In the genomic region with DNA sequence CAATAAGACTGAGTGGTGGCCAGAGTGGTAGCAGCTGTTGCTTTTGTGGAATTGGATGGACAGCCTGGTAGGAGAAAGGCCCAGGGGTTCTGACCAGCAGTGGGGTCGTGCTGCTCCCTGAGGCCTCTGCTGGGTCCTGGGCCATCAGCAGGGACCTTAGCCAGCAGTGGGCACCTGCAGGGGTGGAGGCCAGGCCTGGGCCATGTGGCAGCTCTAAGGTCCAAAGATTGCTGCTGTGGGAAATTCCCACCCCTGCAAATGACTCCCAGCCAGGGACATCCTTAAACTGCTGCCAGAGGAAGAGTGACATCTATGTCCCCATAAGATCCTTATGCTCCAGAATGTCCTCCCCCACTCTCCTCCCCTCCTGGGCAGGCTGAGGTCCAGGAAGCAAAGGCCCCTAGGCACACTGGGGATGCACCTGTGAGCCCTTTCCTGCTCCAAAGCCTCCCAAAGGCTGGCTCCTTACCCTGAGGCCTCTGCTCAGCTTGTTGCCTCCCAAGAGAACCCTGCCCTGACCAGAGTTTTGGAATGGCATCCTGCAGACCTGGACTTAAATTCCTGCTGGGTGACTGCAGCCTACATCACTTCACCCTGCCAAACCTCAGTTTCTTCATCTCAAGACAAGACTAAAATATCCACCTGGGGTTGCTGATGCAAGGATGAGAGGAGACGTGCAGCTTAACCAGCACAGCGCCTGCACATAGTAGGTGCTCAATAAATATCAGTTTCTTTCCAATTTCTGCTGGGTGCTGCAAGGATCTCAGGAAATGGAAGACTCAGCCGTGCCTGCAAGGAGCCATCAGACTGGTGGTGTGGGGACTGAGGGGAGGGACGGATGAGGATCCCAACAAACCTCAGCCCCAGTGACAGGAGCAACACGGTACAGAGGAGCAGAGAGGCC, we compare ENCODE assay signal across 1 cellular context.
A peak's percentile ranks its signal among the peaks of the same experiment; 100 is the strongest.
TF ChIP-seq lines count a peak whose summit lies in the region.

No MANE protein-coding gene starts in this region.

TF ChIP-seq in HepG2, 621 proteins besides CTCF, POLR2A, EP300 and RAD21 (continued from another document and continues in another):
- TF ChIP-seq, protein P1, sequence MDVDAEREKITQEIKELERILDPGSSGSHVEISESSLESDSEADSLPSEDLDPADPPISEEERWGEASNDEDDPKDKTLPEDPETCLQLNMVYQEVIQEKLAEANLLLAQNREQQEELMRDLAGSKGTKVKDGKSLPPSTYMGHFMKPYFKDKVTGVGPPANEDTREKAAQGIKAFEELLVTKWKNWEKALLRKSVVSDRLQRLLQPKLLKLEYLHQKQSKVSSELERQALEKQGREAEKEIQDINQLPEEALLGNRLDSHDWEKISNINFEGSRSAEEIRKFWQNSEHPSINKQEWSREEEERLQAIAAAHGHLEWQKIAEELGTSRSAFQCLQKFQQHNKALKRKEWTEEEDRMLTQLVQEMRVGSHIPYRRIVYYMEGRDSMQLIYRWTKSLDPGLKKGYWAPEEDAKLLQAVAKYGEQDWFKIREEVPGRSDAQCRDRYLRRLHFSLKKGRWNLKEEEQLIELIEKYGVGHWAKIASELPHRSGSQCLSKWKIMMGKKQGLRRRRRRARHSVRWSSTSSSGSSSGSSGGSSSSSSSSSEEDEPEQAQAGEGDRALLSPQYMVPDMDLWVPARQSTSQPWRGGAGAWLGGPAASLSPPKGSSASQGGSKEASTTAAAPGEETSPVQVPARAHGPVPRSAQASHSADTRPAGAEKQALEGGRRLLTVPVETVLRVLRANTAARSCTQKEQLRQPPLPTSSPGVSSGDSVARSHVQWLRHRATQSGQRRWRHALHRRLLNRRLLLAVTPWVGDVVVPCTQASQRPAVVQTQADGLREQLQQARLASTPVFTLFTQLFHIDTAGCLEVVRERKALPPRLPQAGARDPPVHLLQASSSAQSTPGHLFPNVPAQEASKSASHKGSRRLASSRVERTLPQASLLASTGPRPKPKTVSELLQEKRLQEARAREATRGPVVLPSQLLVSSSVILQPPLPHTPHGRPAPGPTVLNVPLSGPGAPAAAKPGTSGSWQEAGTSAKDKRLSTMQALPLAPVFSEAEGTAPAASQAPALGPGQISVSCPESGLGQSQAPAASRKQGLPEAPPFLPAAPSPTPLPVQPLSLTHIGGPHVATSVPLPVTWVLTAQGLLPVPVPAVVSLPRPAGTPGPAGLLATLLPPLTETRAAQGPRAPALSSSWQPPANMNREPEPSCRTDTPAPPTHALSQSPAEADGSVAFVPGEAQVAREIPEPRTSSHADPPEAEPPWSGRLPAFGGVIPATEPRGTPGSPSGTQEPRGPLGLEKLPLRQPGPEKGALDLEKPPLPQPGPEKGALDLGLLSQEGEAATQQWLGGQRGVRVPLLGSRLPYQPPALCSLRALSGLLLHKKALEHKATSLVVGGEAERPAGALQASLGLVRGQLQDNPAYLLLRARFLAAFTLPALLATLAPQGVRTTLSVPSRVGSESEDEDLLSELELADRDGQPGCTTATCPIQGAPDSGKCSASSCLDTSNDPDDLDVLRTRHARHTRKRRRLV (CRISPR knock-in tag; IDR thresholded peaks at IDR 0.05): no peak
- 0 out of 2 replicates have a peak, but pooled peaks have one; percentile 23 for TF ChIP-seq ZNF644 (CRISPR knock-in tag; IDR thresholded peaks at IDR 0.05; ENCODE audit: low read depth)
- no peak for TF ChIP-seq ZMAT3 (CRISPR knock-in tag; conservative IDR thresholded peaks at IDR 0.05)
- no peak; the same call in 1 of the 2 replicates for TF ChIP-seq ATRX (CRISPR knock-in tag; IDR thresholded peaks at IDR 0.05; ENCODE audit: borderline replicate concordance)
- TF ChIP-seq, protein P2, sequence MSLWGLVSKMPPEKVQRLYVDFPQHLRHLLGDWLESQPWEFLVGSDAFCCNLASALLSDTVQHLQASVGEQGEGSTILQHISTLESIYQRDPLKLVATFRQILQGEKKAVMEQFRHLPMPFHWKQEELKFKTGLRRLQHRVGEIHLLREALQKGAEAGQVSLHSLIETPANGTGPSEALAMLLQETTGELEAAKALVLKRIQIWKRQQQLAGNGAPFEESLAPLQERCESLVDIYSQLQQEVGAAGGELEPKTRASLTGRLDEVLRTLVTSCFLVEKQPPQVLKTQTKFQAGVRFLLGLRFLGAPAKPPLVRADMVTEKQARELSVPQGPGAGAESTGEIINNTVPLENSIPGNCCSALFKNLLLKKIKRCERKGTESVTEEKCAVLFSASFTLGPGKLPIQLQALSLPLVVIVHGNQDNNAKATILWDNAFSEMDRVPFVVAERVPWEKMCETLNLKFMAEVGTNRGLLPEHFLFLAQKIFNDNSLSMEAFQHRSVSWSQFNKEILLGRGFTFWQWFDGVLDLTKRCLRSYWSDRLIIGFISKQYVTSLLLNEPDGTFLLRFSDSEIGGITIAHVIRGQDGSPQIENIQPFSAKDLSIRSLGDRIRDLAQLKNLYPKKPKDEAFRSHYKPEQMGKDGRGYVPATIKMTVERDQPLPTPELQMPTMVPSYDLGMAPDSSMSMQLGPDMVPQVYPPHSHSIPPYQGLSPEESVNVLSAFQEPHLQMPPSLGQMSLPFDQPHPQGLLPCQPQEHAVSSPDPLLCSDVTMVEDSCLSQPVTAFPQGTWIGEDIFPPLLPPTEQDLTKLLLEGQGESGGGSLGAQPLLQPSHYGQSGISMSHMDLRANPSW (CRISPR knock-in tag; IDR thresholded peaks at IDR 0.05; ENCODE audit: borderline replicate concordance): no peak
- no peak for TF ChIP-seq PHB2 (IDR thresholded peaks at IDR 0.05; ENCODE audit: partially characterized antibody)
- TF ChIP-seq, protein P3, sequence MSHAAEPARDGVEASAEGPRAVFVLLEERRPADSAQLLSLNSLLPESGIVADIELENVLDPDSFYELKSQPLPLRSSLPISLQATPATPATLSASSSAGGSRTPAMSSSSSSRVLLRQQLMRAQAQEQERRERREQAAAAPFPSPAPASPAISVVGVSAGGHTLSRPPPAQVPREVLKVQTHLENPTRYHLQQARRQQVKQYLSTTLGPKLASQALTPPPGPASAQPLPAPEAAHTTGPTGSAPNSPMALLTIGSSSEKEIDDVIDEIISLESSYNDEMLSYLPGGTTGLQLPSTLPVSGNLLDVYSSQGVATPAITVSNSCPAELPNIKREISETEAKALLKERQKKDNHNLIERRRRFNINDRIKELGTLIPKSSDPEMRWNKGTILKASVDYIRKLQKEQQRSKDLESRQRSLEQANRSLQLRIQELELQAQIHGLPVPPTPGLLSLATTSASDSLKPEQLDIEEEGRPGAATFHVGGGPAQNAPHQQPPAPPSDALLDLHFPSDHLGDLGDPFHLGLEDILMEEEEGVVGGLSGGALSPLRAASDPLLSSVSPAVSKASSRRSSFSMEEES (CRISPR knock-in tag; IDR thresholded peaks at IDR 0.05): peak; percentile 5; the same call in 1 of the 2 replicates
- no peak for TF ChIP-seq ARID2 (CRISPR knock-in tag; IDR thresholded peaks at IDR 0.05; ENCODE audit: borderline replicate concordance)
- TF ChIP-seq ZNF768 (CRISPR knock-in tag; IDR thresholded peaks at IDR 0.05): peak; percentile 34; the same call in 1 of the 2 replicates
- TF ChIP-seq MEF2D (CRISPR knock-in tag; IDR thresholded peaks at IDR 0.05): no peak; the same call in 1 of the 2 replicates
- TF ChIP-seq ZIK1 (CRISPR knock-in tag; IDR thresholded peaks at IDR 0.05; ENCODE audit: borderline replicate concordance, low read depth): 0 out of 2 replicates have a peak, but pooled peaks have one; percentile 43
- TF ChIP-seq, protein P4, sequence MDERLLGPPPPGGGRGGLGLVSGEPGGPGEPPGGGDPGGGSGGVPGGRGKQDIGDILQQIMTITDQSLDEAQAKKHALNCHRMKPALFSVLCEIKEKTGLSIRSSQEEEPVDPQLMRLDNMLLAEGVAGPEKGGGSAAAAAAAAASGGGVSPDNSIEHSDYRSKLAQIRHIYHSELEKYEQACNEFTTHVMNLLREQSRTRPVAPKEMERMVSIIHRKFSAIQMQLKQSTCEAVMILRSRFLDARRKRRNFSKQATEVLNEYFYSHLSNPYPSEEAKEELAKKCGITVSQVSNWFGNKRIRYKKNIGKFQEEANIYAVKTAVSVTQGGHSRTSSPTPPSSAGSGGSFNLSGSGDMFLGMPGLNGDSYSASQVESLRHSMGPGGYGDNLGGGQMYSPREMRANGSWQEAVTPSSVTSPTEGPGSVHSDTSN (CRISPR knock-in tag; IDR thresholded peaks at IDR 0.05): no peak
- 0 out of 2 replicates have a peak, but pooled peaks have one; percentile 4 for TF ChIP-seq ZNF891 (CRISPR knock-in tag; IDR thresholded peaks at IDR 0.05)
- 0 out of 2 replicates have a peak, but pooled peaks have one; percentile 74 for TF ChIP-seq ZNF235 (CRISPR knock-in tag; IDR thresholded peaks at IDR 0.05; ENCODE audit: borderline replicate concordance)
- no peak for TF ChIP-seq SRSF9 (IDR thresholded peaks at IDR 0.05; ENCODE audit: borderline replicate concordance, insufficient read depth, low read depth, low read length, poor library complexity, severe bottlenecking)
- no peak for TF ChIP-seq ZNF20 (CRISPR knock-in tag; IDR thresholded peaks at IDR 0.05)
- TF ChIP-seq ZNF296 (CRISPR knock-in tag; conservative IDR thresholded peaks at IDR 0.05): no peak
- TF ChIP-seq, protein P5, sequence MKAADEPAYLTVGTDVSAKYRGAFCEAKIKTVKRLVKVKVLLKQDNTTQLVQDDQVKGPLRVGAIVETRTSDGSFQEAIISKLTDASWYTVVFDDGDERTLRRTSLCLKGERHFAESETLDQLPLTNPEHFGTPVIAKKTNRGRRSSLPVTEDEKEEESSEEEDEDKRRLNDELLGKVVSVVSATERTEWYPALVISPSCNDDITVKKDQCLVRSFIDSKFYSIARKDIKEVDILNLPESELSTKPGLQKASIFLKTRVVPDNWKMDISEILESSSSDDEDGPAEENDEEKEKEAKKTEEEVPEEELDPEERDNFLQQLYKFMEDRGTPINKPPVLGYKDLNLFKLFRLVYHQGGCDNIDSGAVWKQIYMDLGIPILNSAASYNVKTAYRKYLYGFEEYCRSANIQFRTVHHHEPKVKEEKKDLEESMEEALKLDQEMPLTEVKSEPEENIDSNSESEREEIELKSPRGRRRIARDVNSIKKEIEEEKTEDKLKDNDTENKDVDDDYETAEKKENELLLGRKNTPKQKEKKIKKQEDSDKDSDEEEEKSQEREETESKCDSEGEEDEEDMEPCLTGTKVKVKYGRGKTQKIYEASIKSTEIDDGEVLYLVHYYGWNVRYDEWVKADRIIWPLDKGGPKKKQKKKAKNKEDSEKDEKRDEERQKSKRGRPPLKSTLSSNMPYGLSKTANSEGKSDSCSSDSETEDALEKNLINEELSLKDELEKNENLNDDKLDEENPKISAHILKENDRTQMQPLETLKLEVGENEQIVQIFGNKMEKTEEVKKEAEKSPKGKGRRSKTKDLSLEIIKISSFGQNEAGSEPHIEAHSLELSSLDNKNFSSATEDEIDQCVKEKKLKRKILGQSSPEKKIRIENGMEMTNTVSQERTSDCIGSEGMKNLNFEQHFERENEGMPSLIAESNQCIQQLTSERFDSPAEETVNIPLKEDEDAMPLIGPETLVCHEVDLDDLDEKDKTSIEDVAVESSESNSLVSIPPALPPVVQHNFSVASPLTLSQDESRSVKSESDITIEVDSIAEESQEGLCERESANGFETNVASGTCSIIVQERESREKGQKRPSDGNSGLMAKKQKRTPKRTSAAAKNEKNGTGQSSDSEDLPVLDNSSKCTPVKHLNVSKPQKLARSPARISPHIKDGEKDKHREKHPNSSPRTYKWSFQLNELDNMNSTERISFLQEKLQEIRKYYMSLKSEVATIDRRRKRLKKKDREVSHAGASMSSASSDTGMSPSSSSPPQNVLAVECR (CRISPR knock-in tag; IDR thresholded peaks at IDR 0.05; ENCODE audit: borderline replicate concordance): peak; percentile 25; the same call in 1 of the 2 replicates
- TF ChIP-seq RFXANK (CRISPR knock-in tag; IDR thresholded peaks at IDR 0.05): no peak
- TF ChIP-seq ZNF234 (CRISPR knock-in tag; conservative IDR thresholded peaks at IDR 0.05): no peak
- TF ChIP-seq YEATS4 (CRISPR knock-in tag; IDR thresholded peaks at IDR 0.05; ENCODE audit: borderline replicate concordance): 0 out of 2 replicates have a peak, but pooled peaks have one; percentile 8
- TF ChIP-seq, protein P6, sequence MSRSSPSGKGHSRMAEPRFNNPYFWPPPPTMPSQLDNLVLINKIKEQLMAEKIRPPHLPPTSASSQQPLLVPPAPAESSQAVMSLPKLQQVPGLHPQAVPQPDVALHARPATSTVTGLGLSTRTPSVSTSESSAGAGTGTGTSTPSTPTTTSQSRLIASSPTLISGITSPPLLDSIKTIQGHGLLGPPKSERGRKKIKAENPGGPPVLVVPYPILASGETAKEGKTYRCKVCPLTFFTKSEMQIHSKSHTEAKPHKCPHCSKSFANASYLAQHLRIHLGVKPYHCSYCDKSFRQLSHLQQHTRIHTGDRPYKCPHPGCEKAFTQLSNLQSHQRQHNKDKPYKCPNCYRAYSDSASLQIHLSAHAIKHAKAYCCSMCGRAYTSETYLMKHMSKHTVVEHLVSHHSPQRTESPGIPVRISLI (CRISPR knock-in tag; IDR thresholded peaks at IDR 0.05; ENCODE audit: borderline replicate concordance): no peak
- peak; percentile 26; the same call in 1 of the 2 replicates for TF ChIP-seq ZNF350 (CRISPR knock-in tag; IDR thresholded peaks at IDR 0.05; ENCODE audit: borderline replicate concordance, low read depth)
- TF ChIP-seq BRCA1 (CRISPR knock-in tag; IDR thresholded peaks at IDR 0.05): no peak
- TF ChIP-seq, protein P7, sequence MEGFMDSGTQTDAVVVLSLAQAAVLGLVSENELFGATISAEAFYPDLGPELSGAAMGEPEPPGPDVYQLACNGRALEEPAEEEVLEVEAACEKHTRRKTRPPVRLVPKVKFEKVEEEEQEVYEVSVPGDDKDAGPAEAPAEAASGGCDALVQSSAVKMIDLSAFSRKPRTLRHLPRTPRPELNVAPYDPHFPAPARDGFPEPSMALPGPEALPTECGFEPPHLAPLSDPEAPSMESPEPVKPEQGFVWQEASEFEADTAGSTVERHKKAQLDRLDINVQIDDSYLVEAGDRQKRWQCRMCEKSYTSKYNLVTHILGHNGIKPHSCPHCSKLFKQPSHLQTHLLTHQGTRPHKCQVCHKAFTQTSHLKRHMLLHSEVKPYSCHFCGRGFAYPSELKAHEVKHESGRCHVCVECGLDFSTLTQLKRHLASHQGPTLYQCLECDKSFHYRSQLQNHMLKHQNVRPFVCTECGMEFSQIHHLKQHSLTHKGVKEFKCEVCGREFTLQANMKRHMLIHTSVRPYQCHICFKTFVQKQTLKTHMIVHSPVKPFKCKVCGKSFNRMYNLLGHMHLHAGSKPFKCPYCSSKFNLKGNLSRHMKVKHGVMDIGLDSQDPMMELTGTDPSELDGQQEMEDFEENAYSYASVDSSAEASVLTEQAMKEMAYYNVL (CRISPR knock-in tag; IDR thresholded peaks at IDR 0.05; ENCODE audit: borderline replicate concordance): 0 out of 2 replicates have a peak, but pooled peaks have one; percentile 44
- TF ChIP-seq ZNF264 (CRISPR knock-in tag; IDR thresholded peaks at IDR 0.05): no peak
- no peak for TF ChIP-seq MBD4 (IDR thresholded peaks at IDR 0.05; ENCODE audit: borderline replicate concordance, low read length)
- TF ChIP-seq ARHGAP35 (CRISPR knock-in tag; IDR thresholded peaks at IDR 0.05; ENCODE audit: borderline replicate concordance): 0 out of 2 replicates have a peak, but pooled peaks have one; percentile 31
- TF ChIP-seq, protein P8, sequence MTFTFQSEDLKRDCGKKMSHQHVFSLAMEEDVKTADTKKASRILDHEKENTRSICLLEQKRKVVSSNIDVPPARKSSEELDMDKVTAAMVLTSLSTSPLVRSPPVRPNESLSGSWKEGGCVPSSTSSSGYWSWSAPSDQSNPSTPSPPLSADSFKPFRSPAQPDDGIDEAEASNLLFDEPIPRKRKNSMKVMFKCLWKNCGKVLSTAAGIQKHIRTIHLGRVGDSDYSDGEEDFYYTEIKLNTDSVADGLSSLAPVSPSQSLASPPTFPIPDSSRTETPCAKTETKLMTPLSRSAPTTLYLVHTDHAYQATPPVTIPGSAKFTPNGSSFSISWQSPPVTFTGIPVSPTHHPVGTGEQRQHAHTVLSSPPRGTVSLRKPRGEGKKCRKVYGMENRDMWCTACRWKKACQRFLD (CRISPR knock-in tag; IDR thresholded peaks at IDR 0.05; ENCODE audit: borderline replicate concordance): no peak
- no peak for TF ChIP-seq IRF2 (CRISPR knock-in tag; IDR thresholded peaks at IDR 0.05)
